In genomic region chr21:32426592-32427051, GRCh38 we compare ENCODE assay signal across 11 cellular contexts. TPM values are rescaled to one million over a fixed set of nuclear protein-coding genes. Genes with fewer than 3 reads are reported as not detected.
DNase-seq lines count a peak whose midpoint lies in the region; ATAC-seq, FAIRE-seq and TF ChIP-seq lines count a peak whose summit lies in the region.
"Had no signal": no experiment of that assay in that cellular context is flagged by ENCODE, and none has a peak within 500 bp of the region (broad histone marks: within the 10 kb centered on the region; RNA-seq: fewer than 3 reads in every experiment).

No MANE protein-coding gene starts in this region.

- H3K9me3 Mint-ChIP-seq in stimulated activated naive CD8-positive, alpha-beta T cell treated with anti-CD3 and anti-CD28 coated beads, Interleukin-15, Interleukin-2, amounts not matched to agents 100 ng/mL and 50 ng/mL, for 24 hours, result no peaks in the 10 kb centered on the region
- peaks cover 0 to 4% of the 10 kb centered on the region in 2 donors for H3K9me3 Mint-ChIP-seq in stimulated activated naive CD8-positive, alpha-beta T cell treated with anti-CD3 and anti-CD28 coated beads, Interleukin-15, amount 100 ng/mL, for 72 hours

- no peak for TF ChIP-seq POLR2A in endothelial cell of umbilical vein (IDR thresholded peaks at IDR 0.05; ENCODE audit: low read depth, low read length)

- H4K20me1 ChIP-seq in endothelial cell of umbilical vein (replicated peaks; ENCODE audit: control insufficient read depth, extremely low read depth, insufficient read depth, low read length), result no peaks in the 10 kb centered on the region

- H3K27me3 ChIP-seq in endothelial cell of umbilical vein (ENCODE audit: control insufficient read depth in 2 of 2, insufficient read depth in 2 of 2, low read length in 2 of 2), result no peaks in the 10 kb centered on the region
- H3K27me3 ChIP-seq in aorta (ENCODE audit: control insufficient read depth in 1 of 2, insufficient read depth in 2 of 2, low read length in 1 of 2), result no peaks in the 10 kb centered on the region

- peak overlapping the region; percentile 68 for H3K27ac ChIP-seq in endothelial cell of umbilical vein (ENCODE audit: insufficient read depth, low read depth, low read length)
- H3K27ac ChIP-seq in aorta (ENCODE audit: low read depth in 1 of 2, low read length in 2 of 2), result peak overlapping the region; percentile 15 to 46

- H3K36me3 ChIP-seq in endothelial cell of umbilical vein (ENCODE audit: control insufficient read depth in 2 of 2, extremely low read depth in 1 of 2, insufficient read depth in 2 of 2, low read length in 2 of 2) (no peaks in the 10 kb centered on the region), aorta (ENCODE audit: control insufficient read depth in 1 of 2, insufficient read depth in 2 of 2, low read length in 1 of 2) (no peaks in the 10 kb centered on the region)

- intact Hi-C loops in endothelial cell of umbilical vein (cut with micrococcal nuclease) (loop anchor here (1.0 to 5.0 kb wide), 2 partner anchors 33 to 71 kb away; partner anchors contain the start of gene URB1), aorta (cut with DNase I) (no loop called here), left colon (cut with DNase I, micrococcal nuclease) (no loop called here)

- peak; percentile 82 for FAIRE-seq in endothelial cell of umbilical vein (lab: Jason Lieb, UNC)
- FAIRE-seq: A204.1, colon had no signal

- dilution Hi-C loops in endothelial cell of umbilical vein (cut with MboI; ENCODE audit: extremely low pct_ligation_motif_present, low sequenced_read_pairs), result no loop called here

- no peaks in the 10 kb centered on the region for H3K27me3 Mint-ChIP-seq in stimulated activated naive CD8-positive, alpha-beta T cell treated with anti-CD3 and anti-CD28 coated beads, Interleukin-15, Interleukin-2, amounts not matched to agents 100 ng/mL and 50 ng/mL, for 24 hours
- H3K27me3 Mint-ChIP-seq in stimulated activated naive CD8-positive, alpha-beta T cell treated with anti-CD3 and anti-CD28 coated beads, Interleukin-15, amount 100 ng/mL, for 72 hours, result no peaks in the 10 kb centered on the region

- POLR2A ChIA-PET in endothelial cell of umbilical vein (lab: Charles Lee), result interaction anchor here (0.6 kb wide), 2 partner anchors 30 to 89 kb away, joined by 3 read pairs; no protein-coding TSS in a partner anchor

- no peak overlapping the region for H3K4me3 Mint-ChIP-seq in stimulated activated naive CD8-positive, alpha-beta T cell treated with anti-CD3 and anti-CD28 coated beads, Interleukin-15, Interleukin-2, amounts not matched to agents 100 ng/mL and 50 ng/mL, for 24 hours
- no peak overlapping the region for H3K4me3 Mint-ChIP-seq in stimulated activated naive CD8-positive, alpha-beta T cell treated with anti-CD3 and anti-CD28 coated beads, Interleukin-15, amount 100 ng/mL, for 72 hours

- H3K4me3 ChIP-seq in endothelial cell of umbilical vein (replicated peaks in 1 of 3; ENCODE audit: insufficient read depth in 1 of 3, low read depth in 1 of 3, low read length in 3 of 3), result no peak overlapping the region
- H3K4me3 ChIP-seq in aorta (ENCODE audit: low read length in 2 of 2), result no peak overlapping the region

- no peak for ATAC-seq in stimulated activated naive CD8-positive, alpha-beta T cell treated with anti-CD3 and anti-CD28 coated beads, Interleukin-15, amount 100 ng/mL, for 72 hours
- peak; percentile 66 for ATAC-seq in aorta (ENCODE audit: low FRiP score)
- no peak for ATAC-seq in left colon
- ATAC-seq in GM18498 (IDR thresholded peaks at IDR 0.05; ENCODE audit: unreplicated experiment), result no peak

- DNase-seq in stimulated activated naive CD8-positive, alpha-beta T cell treated with anti-CD3 and anti-CD28 coated beads, Interleukin-15, amount 100 ng/mL, for 72 hours, result no peak
- peak; percentile 73 for DNase-seq in endothelial cell of umbilical vein (ENCODE audit: low read depth, low spot score)
- DNase-seq in left kidney (ENCODE audit: low read depth, low spot score), result peak; percentile 45
- DNase-seq in aorta, result no peak
- DNase-seq in left colon, result no peak
- DNase-seq in NCI-H2107 treated with DMSO at 0.1 percent for 48 hours (lab: John Stamatoyannopoulos, UW; ENCODE audit: unreplicated experiment), result no peak
- DNase-seq: DND-41 had no signal

- peak overlapping the region; percentile 66 for H3K27ac Mint-ChIP-seq in stimulated activated naive CD8-positive, alpha-beta T cell treated with anti-CD3 and anti-CD28 coated beads, Interleukin-15, Interleukin-2, amounts not matched to agents 100 ng/mL and 50 ng/mL, for 24 hours
- H3K27ac Mint-ChIP-seq in stimulated activated naive CD8-positive, alpha-beta T cell treated with anti-CD3 and anti-CD28 coated beads, Interleukin-15, amount 100 ng/mL, for 72 hours, result peak overlapping the region in 1 of 2 donors; percentile 85

- H3K36me3 Mint-ChIP-seq in stimulated activated naive CD8-positive, alpha-beta T cell treated with anti-CD3 and anti-CD28 coated beads, Interleukin-15, Interleukin-2, amounts not matched to agents 100 ng/mL and 50 ng/mL, for 24 hours (ENCODE audit: low read depth), result peaks cover 27% of the 10 kb centered on the region

- H3K9me3 ChIP-seq in endothelial cell of umbilical vein (replicated peaks; ENCODE audit: control insufficient read depth, insufficient read depth, low read length) (no peaks in the 10 kb centered on the region), aorta (ENCODE audit: control insufficient read depth, low read length) (no peaks in the 10 kb centered on the region)

- CTCF ChIA-PET in endothelial cell of umbilical vein (lab: Charles Lee), result interaction anchor here (0.9 to 1.5 kb wide), 7 partner anchors 12 to 175 kb away, joined by 3 to 9 read pairs (median 4); no protein-coding TSS in a partner anchor

- H3K4me2 ChIP-seq in endothelial cell of umbilical vein (ENCODE audit: insufficient read depth, low read length), result peak overlapping the region; percentile 62

- H3K4me1 ChIP-seq in endothelial cell of umbilical vein (ENCODE audit: control insufficient read depth, extremely low read depth, insufficient read depth, low read length) (peaks cover 34% of the 10 kb centered on the region), aorta (ENCODE audit: control insufficient read depth in 1 of 2, insufficient read depth in 2 of 2, low read length in 2 of 2) (peaks cover 2 to 10% of the 10 kb centered on the region in 2 donors)

- peak overlapping the region; percentile 45 for H2AFZ ChIP-seq in endothelial cell of umbilical vein (ENCODE audit: low read depth, low read length)

- WGBS in aorta, 2 donors, result 2 to 4% methylated on average over 6 of the region's 6 CpGs

- H3K9me1 ChIP-seq in endothelial cell of umbilical vein (replicated peaks; ENCODE audit: control insufficient read depth, extremely low read depth, insufficient read depth, low read length), result no peaks in the 10 kb centered on the region

- H3K79me2 ChIP-seq in endothelial cell of umbilical vein (ENCODE audit: control insufficient read depth, insufficient read depth, low read length), result peaks cover 68% of the 10 kb centered on the region

- TF ChIP-seq CTCF in endothelial cell of umbilical vein (IDR thresholded peaks at IDR 0.05; ENCODE audit: extremely low read depth in 1 of 2, insufficient read depth in 1 of 2, low read depth in 1 of 2, low read length in 2 of 2), result no peak

- BruUV-seq in endothelial cell of umbilical vein (replicated peaks; lab: Mats Ljungman, UMichigan), result no TSS peak

- no peaks in the 10 kb centered on the region for H3K4me1 Mint-ChIP-seq in stimulated activated naive CD8-positive, alpha-beta T cell treated with anti-CD3 and anti-CD28 coated beads, Interleukin-15, Interleukin-2, amounts not matched to agents 100 ng/mL and 50 ng/mL, for 24 hours (ENCODE audit: low read depth)
- no peaks in the 10 kb centered on the region for H3K4me1 Mint-ChIP-seq in stimulated activated naive CD8-positive, alpha-beta T cell treated with anti-CD3 and anti-CD28 coated beads, Interleukin-15, amount 100 ng/mL, for 72 hours

- peak overlapping the region; percentile 25 for H3K9ac ChIP-seq in endothelial cell of umbilical vein (replicated peaks; ENCODE audit: extremely low read depth, insufficient read depth, low read length)

TF ChIP-seq in endothelial cell of umbilical vein, 7 proteins besides CTCF, POLR2A, EP300 and RAD21 (continues in another document):
- TF ChIP-seq EZH2 (IDR thresholded peaks at IDR 0.05; ENCODE audit: borderline replicate concordance, low read depth, low read length, severe bottlenecking) (no peak), JUN (IDR thresholded peaks at IDR 0.05; ENCODE audit: borderline replicate concordance, insufficient read depth, insufficient read length, low read depth) (peak; percentile 30), GATA2 (IDR thresholded peaks at IDR 0.05; ENCODE audit: insufficient read depth, insufficient read length, low read depth, low read length) (no peak), MAX (IDR thresholded peaks at IDR 0.05; ENCODE audit: insufficient read depth, insufficient read length) (no peak), POLR2AphosphoS5 (IDR thresholded peaks at IDR 0.05; ENCODE audit: insufficient read depth, low read depth, low read length) (no peak)

RNA-seq across cellular contexts. Expression of gene EVA1C, which starts 14.1 kb away (rescaled TPM):
- total RNA-seq in endothelial cell of umbilical vein (31.7 and 38.6 TPM in 2 replicates), aorta (10 to 100 TPM; 48.6 to 72.6 TPM), left colon (10 to 100 TPM; 10.3 to 24.5 TPM)
- polyA plus RNA-seq in endothelial cell of umbilical vein (22.8 and 29.8 TPM in 2 replicates), aorta (100 to 1,000 TPM in 1 of 2 donors, 10 to 100 TPM in 1; 40.9 to 105 TPM)
- polyA plus RNA-seq in endothelial cell of umbilical vein (2011; cell fraction: cytosol; rRNA removed), result 28.8 and 32.0 TPM in 2 replicates
- polyA plus RNA-seq in endothelial cell of umbilical vein (2011; cell fraction: nucleus; rRNA removed), result 31.4 and 32.5 TPM in 2 replicates
- 48.2 and 52.3 TPM in 2 replicates for polyA plus RNA-seq in endothelial cell of umbilical vein (2012)
- polyA minus RNA-seq in endothelial cell of umbilical vein, result 29.1 and 34.6 TPM in 2 replicates
- polyA minus RNA-seq in endothelial cell of umbilical vein (2011; cell fraction: cytosol; rRNA and poly(A)+ RNA removed), result 33.8 TPM
- 62.3 and 65.1 TPM in 2 replicates for polyA minus RNA-seq in endothelial cell of umbilical vein (2011; cell fraction: nucleus; rRNA and poly(A)+ RNA removed)

RNA-seq across cellular contexts. Expression of gene URB1, which starts 33.8 kb away (rescaled TPM):
- total RNA-seq in endothelial cell of umbilical vein (21.4 and 27.3 TPM in 2 replicates), aorta (10 to 100 TPM; 21.2 to 34.2 TPM), left colon (10 to 100 TPM in 1 of 2 donors, 1 to 10 TPM in 1; 7.3 to 12.6 TPM)
- polyA plus RNA-seq in endothelial cell of umbilical vein (8.0 and 8.3 TPM in 2 replicates), aorta (1 to 10 TPM; 2.0 to 4.7 TPM)
- polyA plus RNA-seq in endothelial cell of umbilical vein (2011; cell fraction: cytosol; rRNA removed), result 6.2 and 6.3 TPM in 2 replicates
- 19.7 and 22.7 TPM in 2 replicates for polyA plus RNA-seq in endothelial cell of umbilical vein (2011; cell fraction: nucleus; rRNA removed)
- polyA plus RNA-seq in endothelial cell of umbilical vein (2012), result 11.0 and 11.1 TPM in 2 replicates
- 21.8 and 25.2 TPM in 2 replicates for polyA minus RNA-seq in endothelial cell of umbilical vein
- polyA minus RNA-seq in endothelial cell of umbilical vein (2011; cell fraction: cytosol; rRNA and poly(A)+ RNA removed), result 14.5 TPM
- 27.3 and 29.6 TPM in 2 replicates for polyA minus RNA-seq in endothelial cell of umbilical vein (2011; cell fraction: nucleus; rRNA and poly(A)+ RNA removed)

Comparison
In these comparisons a context has a peak if more than half of its experiments do, and no peak if none do; other contexts are left out.
1. DNase-seq: peak in endothelial cell of umbilical vein (single experiment) and left kidney (single experiment); none in stimulated activated naive CD8-positive, alpha-beta T cell treated with anti-CD3 and anti-CD28 coated beads, Interleukin-15, amount 100 ng/mL, for 72 hours (0 of 2), aorta (0 of 2), left colon (0 of 2) and NCI-H2107 treated with DMSO at 0.1 percent for 48 hours (single experiment).